In the genomic region with DNA sequence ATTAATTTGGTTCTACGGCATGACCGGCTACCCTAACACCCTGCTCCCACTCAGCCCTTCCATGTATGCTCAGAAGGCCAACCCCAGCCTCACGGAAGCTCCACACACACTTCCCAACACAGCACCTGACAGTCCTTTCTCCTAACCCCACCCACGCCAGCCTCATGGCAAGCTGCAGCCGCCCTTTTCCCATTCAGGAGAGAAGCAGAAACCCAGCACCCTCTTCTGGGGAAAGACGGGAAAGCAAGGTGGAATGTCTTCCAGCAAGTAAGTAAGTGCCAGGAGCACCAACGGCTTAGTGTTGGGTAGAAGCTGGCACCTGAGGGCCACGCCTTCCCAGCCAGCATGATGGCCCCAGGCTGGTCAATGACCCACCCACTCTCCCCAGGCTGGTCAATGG, we compare ENCODE assay signal across 8 cellular contexts. TPM values are rescaled to one million over a fixed set of nuclear protein-coding genes. Genes with fewer than 3 reads are reported as not detected.
A peak's percentile ranks its signal among the peaks of the same experiment; 100 is the strongest.
DNase-seq lines count a peak whose midpoint lies in the region; ATAC-seq and TF ChIP-seq lines count a peak whose summit lies in the region.

No MANE protein-coding gene starts in this region.

- in situ Hi-C loops in astrocyte of the spinal cord (cut with HindIII; ENCODE audit: low sequenced_read_pairs) (no loop called here), GM13977 (cut with MboI; ENCODE audit: low pct_unique_long_range_greater_than_20kb, low sequenced_read_pairs, unreplicated experiment) (no loop called here)

- no peak overlapping the region for H3K4me3 ChIP-seq in astrocyte of the spinal cord (ENCODE audit: low read depth, low read length)

- intact Hi-C loops in left colon (cut with DNase I, micrococcal nuclease) = no loop called here

- TF ChIP-seq CTCF in astrocyte of the spinal cord (IDR thresholded peaks at IDR 0.05; ENCODE audit: low read depth, low read length) = peak; percentile 73
- TF ChIP-seq CTCF in GM13977 (IDR thresholded peaks at IDR 0.05; ENCODE audit: extremely low read depth, insufficient read depth, missing control alignments) = no peak

- ATAC-seq in left colon (peak; percentile 98), HG02610 (IDR thresholded peaks at IDR 0.05; ENCODE audit: unreplicated experiment) (no peak), HG02981 (IDR thresholded peaks at IDR 0.05; ENCODE audit: unreplicated experiment) (no peak)

- peak; percentile 72 for DNase-seq in DMS53 (lab: John Stamatoyannopoulos, UW)
- peak; percentile 55 for DNase-seq in NCI-H146 treated with DMSO at 0.1 percent for 48 hours (lab: John Stamatoyannopoulos, UW; ENCODE audit: unreplicated experiment)
- DNase-seq in astrocyte of the spinal cord (ENCODE audit: low read depth, low spot score) = peak; percentile 67
- DNase-seq in left colon = peak; percentile 86
- DNase-seq in activated naive CD4-positive, alpha-beta T cell treated with Interleukin-2 at 50 U/mL for 16 hours = no peak
- DNase-seq in GM13977 (ENCODE audit: low spot score) = no peak

RNA-seq across cellular contexts. Expression of gene ABR, which starts 32.1 kb away (rescaled TPM):
- total RNA-seq in left colon = 100 to 1,000 TPM; 310 to 373 TPM

Comparison
In these comparisons a context has a peak if more than half of its experiments do, and no peak if none do; other contexts are left out.
1. DNase-seq: peak in DMS53 (single experiment), NCI-H146 treated with DMSO at 0.1 percent for 48 hours (single experiment), astrocyte of the spinal cord (single experiment) and left colon (2 of 2); none in activated naive CD4-positive, alpha-beta T cell treated with Interleukin-2 at 50 U/mL for 16 hours (single experiment) and GM13977 (single experiment).